8 cellular contexts compared by ENCODE assay signal in the genomic region with DNA sequence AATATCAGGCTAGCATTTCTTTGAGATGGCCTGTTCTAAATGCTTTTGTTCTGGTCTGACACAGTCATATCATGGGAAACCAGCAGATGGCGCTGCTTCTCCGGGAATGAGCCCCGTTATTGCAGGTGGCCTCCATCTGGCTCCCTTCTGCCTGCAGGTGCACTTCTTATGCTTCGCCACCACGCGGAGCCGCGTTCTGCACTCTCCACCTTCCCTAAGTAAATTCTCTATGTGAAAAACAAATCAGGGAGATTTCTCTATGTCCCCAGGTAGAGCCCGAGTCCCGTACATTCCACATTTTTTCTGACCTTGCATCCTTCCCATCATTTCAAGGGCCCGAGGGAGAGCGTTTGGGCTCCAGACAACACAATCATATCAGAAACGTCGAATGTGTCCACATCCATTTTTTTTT. TPM values are rescaled to one million over a fixed set of nuclear protein-coding genes. Genes with fewer than 3 reads are reported as not detected.
DNase-seq lines count a peak whose midpoint lies in the region; ATAC-seq and TF ChIP-seq lines count a peak whose summit lies in the region.

No MANE protein-coding gene starts in this region.

- intact Hi-C loops in head of caudate nucleus (cut with DNase I) = loop anchor here (5.0 kb wide), 2 partner anchors 211 to 531 kb away; no protein-coding TSS in a partner anchor
- intact Hi-C loops in vagina (cut with DNase I) = no loop called here

- H3K9me3 Mint-ChIP-seq in progenitor cell of endocrine pancreas (ENCODE audit: low read depth) = no peaks in the 10 kb centered on the region

- TF ChIP-seq CTCF in GM12873 (IDR thresholded peaks at IDR 0.05; ENCODE audit: insufficient read depth, low read depth, low read length, missing control alignments) (peak; percentile 98), progenitor cell of endocrine pancreas (IDR thresholded peaks at IDR 0.05; ENCODE audit: unreplicated experiment) (peak; percentile 99), vagina (IDR thresholded peaks at IDR 0.05) (peak; percentile 88 to 96 (median 94))

- no peaks in the 10 kb centered on the region for H3K36me3 ChIP-seq in vagina

- no peak overlapping the region for H3K4me3 ChIP-seq in vagina

- ATAC-seq in HG02642 (IDR thresholded peaks at IDR 0.05; ENCODE audit: poor library complexity, unreplicated experiment) = peak; percentile 87
- peak; percentile 98 for ATAC-seq in SK-N-SH treated with all-trans-retinoic acid at 6 μM for 48 hours

- peaks cover 6% of the 10 kb centered on the region for H3K4me1 ChIP-seq in vagina

- no peak overlapping the region for H3K27ac Mint-ChIP-seq in progenitor cell of endocrine pancreas

- no peak overlapping the region for H3K4me3 Mint-ChIP-seq in progenitor cell of endocrine pancreas (ENCODE audit: low read depth)

- H3K4me1 Mint-ChIP-seq in progenitor cell of endocrine pancreas (ENCODE audit: low read depth) = peaks cover 2% of the 10 kb centered on the region

- no peaks in the 10 kb centered on the region for H3K27me3 Mint-ChIP-seq in progenitor cell of endocrine pancreas

- H3K36me3 Mint-ChIP-seq in progenitor cell of endocrine pancreas (ENCODE audit: insufficient read depth) = no peaks in the 10 kb centered on the region

- H3K27me3 ChIP-seq in vagina = no peaks in the 10 kb centered on the region

- H3K27ac ChIP-seq in vagina = no peak overlapping the region

- H3K9me3 ChIP-seq in vagina = no peaks in the 10 kb centered on the region

- TF ChIP-seq POLR2A in vagina (IDR thresholded peaks at IDR 0.05) = no peak

- DNase-seq in NCI-H1105 treated with DMSO at 0.1 percent for 48 hours (lab: John Stamatoyannopoulos, UW) = peak; percentile 92
- peak; percentile 82 for DNase-seq in activated naive CD4-positive, alpha-beta T cell treated with anti-CD3 and anti-CD28 coated beads, Interleukin-2, amount 50 U/mL, for 16 hours
- peak; percentile 80 to 96 (median 91) for DNase-seq in head of caudate nucleus
- DNase-seq in progenitor cell of endocrine pancreas (ENCODE audit: low spot score, unreplicated experiment) = peak; percentile 93
- no peak for DNase-seq in vagina (ENCODE audit: extremely low spot score in 2 of 2)

TF ChIP-seq in SK-N-SH treated with all-trans-retinoic acid at 6 μM for 48 hours, 23 proteins besides CTCF, POLR2A, EP300 and RAD21:
- TF ChIP-seq TOX (CRISPR knock-in tag; IDR thresholded peaks at IDR 0.05; ENCODE audit: borderline replicate concordance) (no peak), TCF4 (CRISPR knock-in tag; IDR thresholded peaks at IDR 0.05; ENCODE audit: borderline replicate concordance) (peak; percentile 84)

RNA-seq across cellular contexts. Expression of a gene that starts 26.2 kb away (rescaled TPM):
- 53.3 and 54.8 TPM in 2 replicates for total RNA-seq in progenitor cell of endocrine pancreas
- 20.4 TPM for total RNA-seq in vagina

RNA-seq across cellular contexts. Expression of a gene that starts 44.6 kb away (rescaled TPM):
- 0.31 and 0.44 TPM in 2 replicates for total RNA-seq in progenitor cell of endocrine pancreas
- 27.0 TPM for total RNA-seq in vagina

Comparison
In these comparisons a context has a peak if more than half of its experiments do, and no peak if none do; other contexts are left out.
1. DNase-seq: peak in NCI-H1105 treated with DMSO at 0.1 percent for 48 hours (single experiment), activated naive CD4-positive, alpha-beta T cell treated with anti-CD3 and anti-CD28 coated beads, Interleukin-2, amount 50 U/mL, for 16 hours (single experiment), head of caudate nucleus (42 of 42) and progenitor cell of endocrine pancreas (single experiment); none in vagina (0 of 2).
2. RNA of a gene that starts 44.6 kb away (total RNA-seq): 27.0 TPM in vagina (single experiment); 0.31 to 0.44 TPM in progenitor cell of endocrine pancreas; every median in the first group is over 10 times any median in the second.
3. Peak in every context shown above with its lines, with median percentiles within 50 percentile points of each other: CTCF ChIP-seq.